1 cellular context compared by ENCODE assay signal in the genomic region with DNA sequence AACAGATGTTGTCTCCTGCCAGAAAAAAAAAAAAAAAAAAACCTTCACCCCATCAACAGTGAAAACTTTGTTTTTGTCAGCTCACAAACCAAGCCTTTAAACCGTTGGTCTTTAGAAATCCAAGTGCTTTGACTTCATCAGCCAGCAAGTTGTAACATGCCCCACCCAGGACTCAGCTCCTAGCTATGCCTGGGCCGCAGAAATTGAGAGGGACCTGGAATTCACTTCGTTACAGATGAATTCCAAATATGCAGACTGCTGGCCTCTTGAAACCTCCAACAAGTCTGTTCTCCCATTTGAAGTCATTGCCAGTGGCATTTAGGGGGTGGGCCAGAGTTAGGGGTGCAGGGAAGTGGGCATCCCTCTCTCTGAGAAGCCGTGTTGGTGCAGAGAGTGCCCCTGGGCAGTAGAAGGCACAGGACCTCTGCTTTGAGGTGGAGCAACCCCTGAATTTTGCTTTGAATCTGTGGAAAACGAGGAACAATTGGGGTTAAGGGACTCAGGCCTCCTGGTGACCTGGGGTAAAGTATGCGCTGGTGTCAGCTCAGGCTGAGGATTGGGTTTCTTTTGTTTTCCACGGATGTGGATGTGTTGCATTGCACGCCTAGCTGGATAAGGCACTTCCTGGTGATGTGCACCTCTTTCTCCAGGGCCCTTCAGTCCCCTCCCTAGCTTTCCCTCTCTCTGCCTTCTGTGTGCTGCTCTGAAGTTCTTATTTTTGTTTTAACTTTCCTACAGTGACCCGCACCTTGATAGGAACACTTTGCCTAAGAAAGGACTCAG.
TF ChIP-seq lines count a peak whose summit lies in the region.

No MANE protein-coding gene starts in this region.

TF ChIP-seq in neural cell, 6 proteins besides CTCF, POLR2A, EP300 and RAD21 (continued from another document):
- TF ChIP-seq, protein P1, sequence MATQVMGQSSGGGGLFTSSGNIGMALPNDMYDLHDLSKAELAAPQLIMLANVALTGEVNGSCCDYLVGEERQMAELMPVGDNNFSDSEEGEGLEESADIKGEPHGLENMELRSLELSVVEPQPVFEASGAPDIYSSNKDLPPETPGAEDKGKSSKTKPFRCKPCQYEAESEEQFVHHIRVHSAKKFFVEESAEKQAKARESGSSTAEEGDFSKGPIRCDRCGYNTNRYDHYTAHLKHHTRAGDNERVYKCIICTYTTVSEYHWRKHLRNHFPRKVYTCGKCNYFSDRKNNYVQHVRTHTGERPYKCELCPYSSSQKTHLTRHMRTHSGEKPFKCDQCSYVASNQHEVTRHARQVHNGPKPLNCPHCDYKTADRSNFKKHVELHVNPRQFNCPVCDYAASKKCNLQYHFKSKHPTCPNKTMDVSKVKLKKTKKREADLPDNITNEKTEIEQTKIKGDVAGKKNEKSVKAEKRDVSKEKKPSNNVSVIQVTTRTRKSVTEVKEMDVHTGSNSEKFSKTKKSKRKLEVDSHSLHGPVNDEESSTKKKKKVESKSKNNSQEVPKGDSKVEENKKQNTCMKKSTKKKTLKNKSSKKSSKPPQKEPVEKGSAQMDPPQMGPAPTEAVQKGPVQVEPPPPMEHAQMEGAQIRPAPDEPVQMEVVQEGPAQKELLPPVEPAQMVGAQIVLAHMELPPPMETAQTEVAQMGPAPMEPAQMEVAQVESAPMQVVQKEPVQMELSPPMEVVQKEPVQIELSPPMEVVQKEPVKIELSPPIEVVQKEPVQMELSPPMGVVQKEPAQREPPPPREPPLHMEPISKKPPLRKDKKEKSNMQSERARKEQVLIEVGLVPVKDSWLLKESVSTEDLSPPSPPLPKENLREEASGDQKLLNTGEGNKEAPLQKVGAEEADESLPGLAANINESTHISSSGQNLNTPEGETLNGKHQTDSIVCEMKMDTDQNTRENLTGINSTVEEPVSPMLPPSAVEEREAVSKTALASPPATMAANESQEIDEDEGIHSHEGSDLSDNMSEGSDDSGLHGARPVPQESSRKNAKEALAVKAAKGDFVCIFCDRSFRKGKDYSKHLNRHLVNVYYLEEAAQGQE (IDR thresholded peaks at IDR 0.05; ENCODE audit: borderline replicate concordance), result no peak
- TF ChIP-seq POLR2AphosphoS5 (IDR thresholded peaks at IDR 0.05) (no peak), MXI1 (conservative IDR thresholded peaks at IDR 0.05; ENCODE audit: poor library complexity, severe bottlenecking) (no peak)
